24 cellular contexts compared by ENCODE assay signal in the genomic region with DNA sequence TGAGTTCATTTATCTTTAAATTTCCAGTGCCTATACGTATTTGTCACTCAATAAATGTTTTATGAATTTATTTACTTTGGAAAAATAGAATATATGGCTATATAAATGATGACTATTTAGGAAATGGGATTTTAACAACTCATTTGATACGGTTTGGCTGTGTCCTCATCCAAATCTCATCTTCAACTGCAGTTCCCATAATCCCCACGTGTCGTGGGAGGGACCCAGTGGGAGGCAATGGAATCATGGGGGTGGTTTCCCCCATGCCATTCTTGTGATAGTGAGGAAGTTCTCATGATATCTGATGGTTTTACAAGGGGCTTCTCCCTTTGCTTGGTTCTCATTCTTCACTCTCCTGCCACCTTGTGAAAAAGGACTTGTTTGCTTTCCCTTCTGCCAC.
"Had no signal": no experiment of that assay in that cellular context is flagged by ENCODE, and none has a peak within 500 bp of the region (broad histone marks: within the 10 kb centered on the region; RNA-seq: fewer than 3 reads in every experiment).

No MANE protein-coding gene starts in this region.

- H3K36me3 ChIP-seq: colonic mucosa, ovary, sigmoid colon had no signal

- DNase-seq: colonic mucosa; effector CD8-positive, alpha-beta T cell; esophagus squamous epithelium; foreskin melanocyte; glutamatergic neuron; heart right ventricle; hippocampal formation; left cardiac atrium; left lung; mesenchymal stem cell; midbrain; naive thymus-derived CD8-positive, alpha-beta T cell; occipital lobe; ovary; posterior cingulate gyrus; psoas muscle; right cardiac atrium; sigmoid colon; stimulated activated CD4-positive, alpha-beta T cell treated with anti-CD3 and anti-CD28 coated beads, Interleukin-2, amount 100 ng/mL, for 24 hours; stimulated activated CD4-positive, alpha-beta T cell treated with anti-CD3 and anti-CD28 coated beads, Interleukin-4, amount 100 ng/mL, for 24 hours; stimulated activated naive CD4-positive, alpha-beta T cell treated with Interleukin-2 at 50 U/mL for 16 hours; stomach; thyroid gland had no signal

- H3K4me3 ChIP-seq: colonic mucosa, esophagus squamous epithelium, heart right ventricle, left lung, ovary, psoas muscle, sigmoid colon, stomach, thyroid gland had no signal

- H3K4me1 ChIP-seq: colonic mucosa, esophagus squamous epithelium, heart right ventricle, left lung, psoas muscle, stomach, thyroid gland had no signal

- H3K27me3 ChIP-seq: colonic mucosa, esophagus squamous epithelium, heart right ventricle, left lung, ovary, sigmoid colon, stomach, thyroid gland had no signal

- H3K9me3 ChIP-seq: colonic mucosa, esophagus squamous epithelium, heart right ventricle, left lung, ovary, psoas muscle, sigmoid colon, stomach, thyroid gland had no signal

- ATAC-seq: heart right ventricle; left cardiac atrium; left lung; naive thymus-derived CD8-positive, alpha-beta T cell; psoas muscle; right cardiac atrium; stimulated activated effector memory CD8-positive, alpha-beta T cell treated with anti-CD3 and anti-CD28 coated beads, Interleukin-12 subunit alpha, Interleukin-12 subunit beta, amount 100 ng/mL, for 72 hours had no signal

- H3K27ac ChIP-seq: colonic mucosa, esophagus squamous epithelium, heart right ventricle, left lung, ovary, psoas muscle, sigmoid colon, stomach, thyroid gland had no signal
